In genomic region chr5:53545744-53546143, GRCh38 we compare ENCODE assay signal across 12 cellular contexts.
"Had no signal": no experiment of that assay in that cellular context is flagged by ENCODE, and none has a peak within 500 bp of the region (broad histone marks: within the 10 kb centered on the region; RNA-seq: fewer than 3 reads in every experiment).

No MANE protein-coding gene starts in this region.

- H3K9me3 ChIP-seq: pancreas, upper lobe of right lung had no signal

- H3K4me2 ChIP-seq: hepatocyte had no signal

- H3K27me3 ChIP-seq: hepatocyte, pancreas, upper lobe of right lung had no signal

- H3K4me3 ChIP-seq: hepatocyte, pancreas, upper lobe of right lung had no signal

- ATAC-seq: activated T-helper 17 cell treated with anti-CD3 and anti-CD28 coated beads, Interleukin-2, amount 50 U/mL, for 72 hours; left lobe of liver; natural killer cell treated with Interleukin-12 subunit alpha and Interleukin-12 subunit beta and Interleukin-15 and Interleukin-18, amount 100 ng/mL, for 72 hours; pancreas; upper lobe of right lung had no signal

- H3K36me3 ChIP-seq: pancreas, upper lobe of right lung had no signal

- H2AFZ ChIP-seq: hepatocyte had no signal

- H3K79me2 ChIP-seq: hepatocyte had no signal

- H3K4me3 Mint-ChIP-seq: activated CD4-positive, alpha-beta T cell treated with anti-CD3 and anti-CD28 coated beads, Interleukin-2, amount 10 ng/mL, durations not matched to agents 24 days and 14 days; activated naive CD4-positive, alpha-beta T cell treated with anti-CD3 and anti-CD28 coated beads for 36 hours; activated T-helper 17 cell treated with anti-CD3 and anti-CD28 coated beads, Interleukin-2, amount 50 U/mL, for 72 hours; natural killer cell treated with Interleukin-12 subunit alpha and Interleukin-12 subunit beta and Interleukin-15 and Interleukin-18, amount 100 ng/mL, for 72 hours; stimulated activated naive CD8-positive, alpha-beta T cell treated with anti-CD3 and anti-CD28 coated beads, Interleukin-15, Interleukin-2, amounts not matched to agents 100 ng/mL and 50 ng/mL, for 24 hours had no signal

- H3K27ac Mint-ChIP-seq: activated CD4-positive, alpha-beta T cell treated with anti-CD3 and anti-CD28 coated beads, Interleukin-2, amount 10 ng/mL, durations not matched to agents 24 days and 14 days; activated naive CD4-positive, alpha-beta T cell treated with anti-CD3 and anti-CD28 coated beads for 36 hours; activated T-helper 17 cell treated with anti-CD3 and anti-CD28 coated beads, Interleukin-2, amount 50 U/mL, for 72 hours; natural killer cell treated with Interleukin-12 subunit alpha and Interleukin-12 subunit beta and Interleukin-15 and Interleukin-18, amount 100 ng/mL, for 72 hours; stimulated activated naive CD8-positive, alpha-beta T cell treated with anti-CD3 and anti-CD28 coated beads, Interleukin-15, Interleukin-2, amounts not matched to agents 100 ng/mL and 50 ng/mL, for 24 hours had no signal

- H3K4me1 ChIP-seq: pancreas, upper lobe of right lung had no signal

- H3K36me3 Mint-ChIP-seq: natural killer cell treated with Interleukin-12 subunit alpha and Interleukin-12 subunit beta and Interleukin-15 and Interleukin-18, amount 100 ng/mL, for 72 hours had no signal

- DNase-seq: activated CD4-positive, alpha-beta T cell treated with anti-CD3 and anti-CD28 coated beads, Interleukin-2, amount 10 ng/mL, durations not matched to agents 24 days and 14 days; activated naive CD4-positive, alpha-beta T cell treated with anti-CD3 and anti-CD28 coated beads for 36 hours; activated T-cell treated with anti-CD3 and anti-CD28 coated beads for 4 hours; effector CD8-positive, alpha-beta T cell; pancreas; stimulated activated CD4-positive, alpha-beta T cell treated with anti-CD3 and anti-CD28 coated beads, Interleukin-2, amount 100 ng/mL, for 48 hours; upper lobe of right lung had no signal

- H3K27ac ChIP-seq: hepatocyte, pancreas, upper lobe of right lung had no signal

- H3K9me3 Mint-ChIP-seq: activated CD4-positive, alpha-beta T cell treated with anti-CD3 and anti-CD28 coated beads, Interleukin-2, amount 10 ng/mL, durations not matched to agents 24 days and 14 days; activated naive CD4-positive, alpha-beta T cell treated with anti-CD3 and anti-CD28 coated beads for 36 hours; activated T-helper 17 cell treated with anti-CD3 and anti-CD28 coated beads, Interleukin-2, amount 50 U/mL, for 72 hours; natural killer cell treated with Interleukin-12 subunit alpha and Interleukin-12 subunit beta and Interleukin-15 and Interleukin-18, amount 100 ng/mL, for 72 hours; stimulated activated naive CD8-positive, alpha-beta T cell treated with anti-CD3 and anti-CD28 coated beads, Interleukin-15, Interleukin-2, amounts not matched to agents 100 ng/mL and 50 ng/mL, for 24 hours had no signal

- H3K4me1 Mint-ChIP-seq: activated CD4-positive, alpha-beta T cell treated with anti-CD3 and anti-CD28 coated beads, Interleukin-2, amount 10 ng/mL, durations not matched to agents 24 days and 14 days; activated T-helper 17 cell treated with anti-CD3 and anti-CD28 coated beads, Interleukin-2, amount 50 U/mL, for 72 hours had no signal
